ENCODE assay signal across 8 cellular contexts in genomic region chr2:11750422-11750821, GRCh38. TPM values are rescaled to one million over a fixed set of nuclear protein-coding genes. Genes with fewer than 3 reads are reported as not detected.
DNase-seq lines count a peak whose midpoint lies in the region; ATAC-seq and TF ChIP-seq lines count a peak whose summit lies in the region.

No MANE protein-coding gene starts in this region.

- TF ChIP-seq CTCF in foreskin keratinocyte (conservative IDR thresholded peaks at IDR 0.05) (no peak), thyroid gland (IDR thresholded peaks at IDR 0.05) (no peak)

- DNase-seq in NOMO-1 treated with DMSO at 0.1 percent for 48 hours (lab: John Stamatoyannopoulos, UW; ENCODE audit: unreplicated experiment) (peak; percentile 10), NOMO-1 treated with dmso at 0.1 percent for 144 hours (lab: John Stamatoyannopoulos, UW; ENCODE audit: unreplicated experiment) (no peak), SK-MEL-5 (ENCODE audit: low read depth, low spot score) (peak; percentile 56), foreskin keratinocyte (peak in 1 of 2 donors; percentile 66), aorta (no peak), GF-D8 (lab: John Stamatoyannopoulos, UW) (no peak), thyroid gland (no peak)

- in situ Hi-C loops in SK-MEL-5 (cut with HindIII; ENCODE audit: low pct_unique_long_range_greater_than_20kb, low sequenced_read_pairs): no loop called here

- no peaks in the 10 kb centered on the region for H3K9me3 ChIP-seq in aorta (ENCODE audit: control insufficient read depth, low read length)
- no peaks in the 10 kb centered on the region for H3K9me3 ChIP-seq in thyroid gland

- H3K36me3 ChIP-seq in aorta (ENCODE audit: control insufficient read depth in 1 of 2, insufficient read depth in 2 of 2, low read length in 1 of 2) (no peaks in the 10 kb centered on the region), thyroid gland (no peaks in the 10 kb centered on the region)

- peaks cover 34% of the 10 kb centered on the region for H3K4me1 ChIP-seq in foreskin keratinocyte
- peaks cover 0 to 9% of the 10 kb centered on the region in 2 donors for H3K4me1 ChIP-seq in aorta (ENCODE audit: control insufficient read depth in 1 of 2, insufficient read depth in 2 of 2, low read length in 2 of 2)
- peaks cover 23 to 64% of the 10 kb centered on the region in 2 donors for H3K4me1 ChIP-seq in thyroid gland

- H3K27me3 ChIP-seq in foreskin keratinocyte: no peaks in the 10 kb centered on the region
- no peaks in the 10 kb centered on the region for H3K27me3 ChIP-seq in aorta (ENCODE audit: control insufficient read depth in 1 of 2, insufficient read depth in 2 of 2, low read length in 1 of 2)
- H3K27me3 ChIP-seq in thyroid gland: no peaks in the 10 kb centered on the region

- intact Hi-C loops in aorta (cut with DNase I) (no loop called here), thyroid gland (cut with DNase I) (no loop called here)

- H3K4me3 ChIP-seq in aorta (ENCODE audit: low read length in 2 of 2) (no peak overlapping the region), thyroid gland (replicated peaks in 1 of 3) (no peak overlapping the region)

- no peak for TF ChIP-seq POLR2A in thyroid gland (IDR thresholded peaks at IDR 0.05)

- H3K27ac ChIP-seq in foreskin keratinocyte (peak overlapping the region; percentile 61), aorta (ENCODE audit: low read depth in 1 of 2, low read length in 2 of 2) (no peak overlapping the region), thyroid gland (peak overlapping the region in 1 of 3 donors; percentile 24)

- ATAC-seq in HG02840 (IDR thresholded peaks at IDR 0.05; ENCODE audit: low FRiP score, unreplicated experiment) (peak; percentile 31), foreskin keratinocyte (peak; percentile 48), aorta (ENCODE audit: low FRiP score) (no peak)

- WGBS in aorta, 2 donors: 84 to 87% methylated on average over 5 of the region's 5 CpGs
- 88 to 90% methylated on average over 5 of the region's 5 CpGs for WGBS in thyroid gland, 2 donors

RNA-seq across cellular contexts. Expression of gene LPIN1, which starts 4.0 kb away (rescaled TPM):
- total RNA-seq in SK-MEL-5 (2014; rRNA removed; shearing (Covaris generic)): 43.4 and 45.8 TPM in 2 replicates
- polyA plus RNA-seq in SK-MEL-5 (2015; cell fraction: cytosol; rRNA removed): 39.0 and 47.0 TPM in 2 replicates
- polyA plus RNA-seq in SK-MEL-5 (2015; cell fraction: nucleus; rRNA removed): 72.0 and 79.3 TPM in 2 replicates
- total RNA-seq in foreskin keratinocyte: 76.8 and 92.5 TPM in 2 replicates
- polyA plus RNA-seq in foreskin keratinocyte: 22.6 and 23.2 TPM in 2 replicates
- total RNA-seq in aorta: 10 to 100 TPM; 32.8 to 54.0 TPM
- polyA plus RNA-seq in aorta: 10 to 100 TPM in 1 of 2 donors, 1 to 10 TPM in 1; 4.4 to 13.3 TPM
- total RNA-seq in thyroid gland: 10 to 100 TPM; 28.7 to 47.0 (median 39.6) TPM

Comparison
In these comparisons a context has a peak if more than half of its experiments do, and no peak if none do; other contexts are left out.
1. DNase-seq: peak in NOMO-1 treated with DMSO at 0.1 percent for 48 hours (single experiment) and SK-MEL-5 (single experiment); none in NOMO-1 treated with dmso at 0.1 percent for 144 hours (single experiment), aorta (0 of 2), GF-D8 (single experiment) and thyroid gland (0 of 2).